Comparison of ENCODE assay signal across 17 cellular contexts in the genomic region with DNA sequence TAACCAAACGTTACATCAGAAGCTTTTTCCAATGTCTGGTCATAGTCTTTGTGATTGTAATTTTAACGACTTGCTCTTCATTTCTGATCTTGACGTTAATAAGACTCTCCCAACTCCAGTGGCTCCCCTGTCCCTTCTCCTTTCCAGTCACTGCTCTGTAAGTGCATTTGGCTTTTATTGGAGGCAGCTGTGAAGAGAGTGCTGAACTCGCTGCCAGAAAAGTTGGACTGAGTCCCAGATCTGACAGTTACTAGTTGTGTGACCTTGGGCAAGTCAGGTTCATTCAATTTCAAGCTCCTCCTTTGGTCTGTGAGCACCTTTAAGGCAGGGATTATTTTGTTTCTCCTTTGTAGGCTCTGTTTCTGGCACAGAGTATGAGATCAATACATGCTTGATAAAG.
DNase-seq lines count a peak whose midpoint lies in the region; ATAC-seq, FAIRE-seq and TF ChIP-seq lines count a peak whose summit lies in the region.
"Had no signal": no experiment of that assay in that cellular context is flagged by ENCODE, and none has a peak within 500 bp of the region (broad histone marks: within the 10 kb centered on the region; RNA-seq: fewer than 3 reads in every experiment).

No MANE protein-coding gene starts in this region.

- no peak overlapping the region for H3K27ac Mint-ChIP-seq in activated CD4-positive, alpha-beta T cell treated with anti-CD3 and anti-CD28 coated beads, Interleukin-2, amount 10 ng/mL, durations not matched to agents 24 days and 14 days
- no peak overlapping the region for H3K27ac Mint-ChIP-seq in mesothelial cell of epicardium
- H3K27ac Mint-ChIP-seq: activated T-cell treated with anti-CD3 and anti-CD28 coated beads, Interleukin-2, amount 50 U/mL, for 72 hours; effector memory CD8-positive, alpha-beta T cell; GM23338; memory B cell had no signal

- H3K27me3 ChIP-seq in heart left ventricle = no peaks in the 10 kb centered on the region
- H3K27me3 ChIP-seq: ascending aorta, upper lobe of right lung had no signal

- TF ChIP-seq EP300 in A549 (IDR thresholded peaks at IDR 0.05) = no peak

- peak overlapping the region; percentile 18; the same call in 1 of the 3 replicates for H3K4me2 ChIP-seq in A549
- H3K4me2 ChIP-seq: GM23338 had no signal

- CTCF ChIA-PET in A549 (lab: Yijun Ruan, JAX) = no interaction called here

- H3K36me3 ChIP-seq in heart left ventricle = no peaks in the 10 kb centered on the region
- H3K36me3 ChIP-seq: ascending aorta, upper lobe of right lung had no signal

- WGBS in A549 (ENCODE audit: missing lambda C conversion rate) = 48% methylated on average over 4 of the region's 4 CpGs
- WGBS in heart left ventricle, 4 donors = 18 to 26% (median 23%) methylated on average over 4 of the region's 4 CpGs

- H3K4me3 Mint-ChIP-seq in activated CD4-positive, alpha-beta T cell treated with anti-CD3 and anti-CD28 coated beads, Interleukin-2, amount 10 ng/mL, durations not matched to agents 24 days and 14 days = no peak overlapping the region
- H3K4me3 Mint-ChIP-seq in mesothelial cell of epicardium = no peak overlapping the region
- H3K4me3 Mint-ChIP-seq: activated T-cell treated with anti-CD3 and anti-CD28 coated beads, Interleukin-2, amount 50 U/mL, for 72 hours; effector memory CD8-positive, alpha-beta T cell; GM23338; memory B cell had no signal

- intact Hi-C loops in heart left ventricle (cut with DNase I) = loop anchor here in 2 of 10 donors (5.0 kb wide), 1 partner anchor 53 kb away; no protein-coding TSS in a partner anchor
- intact Hi-C loops in activated CD4-positive, alpha-beta T cell treated with anti-CD3 and anti-CD28 coated beads, Interleukin-2, amount 10 ng/mL, durations not matched to agents 24 days and 14 days (cut with micrococcal nuclease) = no loop called here

- H3K27me3 Mint-ChIP-seq in activated CD4-positive, alpha-beta T cell treated with anti-CD3 and anti-CD28 coated beads, Interleukin-2, amount 10 ng/mL, durations not matched to agents 24 days and 14 days = peaks cover 22% of the 10 kb centered on the region
- no peaks in the 10 kb centered on the region for H3K27me3 Mint-ChIP-seq in mesothelial cell of epicardium (ENCODE audit: low read depth)

- no peaks in the 10 kb centered on the region for H3K36me3 Mint-ChIP-seq in activated CD4-positive, alpha-beta T cell treated with anti-CD3 and anti-CD28 coated beads, Interleukin-2, amount 10 ng/mL, durations not matched to agents 24 days and 14 days (ENCODE audit: low read depth)
- peaks cover 7% of the 10 kb centered on the region for H3K36me3 Mint-ChIP-seq in mesothelial cell of epicardium
- H3K36me3 Mint-ChIP-seq: memory B cell had no signal

- H3K4me1 ChIP-seq in A549 (0 out of 3 replicates have a peak, but pooled peaks cover 4% of the 10 kb centered on the region), heart left ventricle (peaks cover 0 to 32% (median 9%) of the 10 kb centered on the region in 12 donors)
- H3K4me1 ChIP-seq: upper lobe of right lung had no signal

- TF ChIP-seq POLR2A in A549 (IDR thresholded peaks at IDR 0.05; ENCODE audit: low read length) = no peak
- no peak for TF ChIP-seq POLR2A in heart left ventricle (IDR thresholded peaks at IDR 0.05)

- no peaks in the 10 kb centered on the region for H3K9me3 ChIP-seq in A549
- peaks cover 0 to 17% (median 0%) of the 10 kb centered on the region in 12 donors for H3K9me3 ChIP-seq in heart left ventricle

- H3K4me3 ChIP-seq in A549 (no peak overlapping the region), heart left ventricle (no peak overlapping the region)
- H3K4me3 ChIP-seq: ascending aorta, GM23338, upper lobe of right lung had no signal

- peak overlapping the region in 1 of 2 experiments; percentile 40; a peak in 2 of 6 replicates for H3K27ac ChIP-seq in A549
- peak overlapping the region in 6 of 12 donors; percentile 2 to 50 (median 17) for H3K27ac ChIP-seq in heart left ventricle
- H3K27ac ChIP-seq: ascending aorta, upper lobe of right lung had no signal

- no peak for ATAC-seq in A549
- ATAC-seq in SK-N-SH treated with all-trans-retinoic acid at 6 μM for 48 hours = peak; percentile 84
- ATAC-seq in heart left ventricle = peak; percentile 70 to 96 (median 94)
- no peak for ATAC-seq in HG03469 (IDR thresholded peaks at IDR 0.05; ENCODE audit: unreplicated experiment)
- ATAC-seq: activated T-cell treated with anti-CD3 and anti-CD28 coated beads, Interleukin-2, amount 50 U/mL, for 72 hours; effector memory CD8-positive, alpha-beta T cell; GM23338; upper lobe of right lung had no signal

- POLR2A ChIA-PET in A549 (lab: Yijun Ruan, JAX) = no interaction called here

- no peak for FAIRE-seq in A549 (lab: Jason Lieb, UNC)

- no peaks in the 10 kb centered on the region for H3K4me1 Mint-ChIP-seq in activated CD4-positive, alpha-beta T cell treated with anti-CD3 and anti-CD28 coated beads, Interleukin-2, amount 10 ng/mL, durations not matched to agents 24 days and 14 days
- peaks cover 31% of the 10 kb centered on the region for H3K4me1 Mint-ChIP-seq in mesothelial cell of epicardium
- H3K4me1 Mint-ChIP-seq: GM23338, memory B cell had no signal

- no peaks in the 10 kb centered on the region for H3K9me3 Mint-ChIP-seq in activated CD4-positive, alpha-beta T cell treated with anti-CD3 and anti-CD28 coated beads, Interleukin-2, amount 10 ng/mL, durations not matched to agents 24 days and 14 days
- peaks cover 21% of the 10 kb centered on the region for H3K9me3 Mint-ChIP-seq in mesothelial cell of epicardium
- H3K9me3 Mint-ChIP-seq: effector memory CD8-positive, alpha-beta T cell had no signal

- TF ChIP-seq CTCF in A549 (IDR thresholded peaks at IDR 0.05) = no peak
- TF ChIP-seq CTCF in heart left ventricle (IDR thresholded peaks at IDR 0.05) = no peak
- TF ChIP-seq CTCF in mesothelial cell of epicardium (IDR thresholded peaks at IDR 0.05; ENCODE audit: unreplicated experiment) = no peak

- DNase-seq in A549 (ENCODE audit: low read depth in 1 of 2, low spot score in 1 of 2) (no peak), HCEC 1CT (peak; percentile 60), heart left ventricle (peak in 4 of 5 donors; percentile 57 to 66 (median 62)), HPDE6-E6E7 (ENCODE audit: extremely low spot score) (no peak), mesothelial cell of epicardium (ENCODE audit: low spot score in 2 of 2, unreplicated experiment in 2 of 2) (no peak)
- no peak for DNase-seq in activated CD4-positive, alpha-beta T cell treated with anti-CD3 and anti-CD28 coated beads, Interleukin-2, amount 10 ng/mL, durations not matched to agents 24 days and 14 days
- DNase-seq: activated CD4-positive, alpha-beta T cell treated with anti-CD3 and anti-CD28 coated beads for 4 hours; activated T-cell treated with anti-CD3 and anti-CD28 coated beads, Interleukin-2, amount 50 U/mL, for 72 hours; DMS153; effector memory CD8-positive, alpha-beta T cell; stimulated activated CD4-positive, alpha-beta T cell treated with anti-CD3 and anti-CD28 coated beads, Interleukin-15, amount 100 ng/mL, for 24 hours; upper lobe of right lung had no signal

- TF ChIP-seq RAD21 in A549 (conservative IDR thresholded peaks at IDR 0.05 in 1 of 2, IDR thresholded peaks at IDR 0.05 in 1 of 2) = no peak

TF ChIP-seq in A549, 52 proteins besides CTCF, POLR2A, EP300 and RAD21 (continues in another document):
- TF ChIP-seq CBX8 (IDR thresholded peaks at IDR 0.05) = no peak
- TF ChIP-seq KDM1A (IDR thresholded peaks at IDR 0.05; ENCODE audit: low read depth) = no peak
- no peak for TF ChIP-seq ZSCAN20 (CRISPR knock-in tag; IDR thresholded peaks at IDR 0.05)
- no peak for TF ChIP-seq HDAC2 (IDR thresholded peaks at IDR 0.05)
- TF ChIP-seq CEBPB (IDR thresholded peaks at IDR 0.05) = no peak
- TF ChIP-seq MAZ (IDR thresholded peaks at IDR 0.05; ENCODE audit: borderline replicate concordance, low read depth, low read length) = no peak
- no peak for TF ChIP-seq EHMT2 (IDR thresholded peaks at IDR 0.05; ENCODE audit: low read depth)
- TF ChIP-seq BHLHE40 (IDR thresholded peaks at IDR 0.05; ENCODE audit: low read depth, low read length) = no peak
- TF ChIP-seq HOXB13 (CRISPR knock-in tag; IDR thresholded peaks at IDR 0.05; ENCODE audit: low read depth) = no peak
- TF ChIP-seq PHF8 (IDR thresholded peaks at IDR 0.05; ENCODE audit: borderline replicate concordance, low read depth) = no peak
- no peak for TF ChIP-seq CBX2 (IDR thresholded peaks at IDR 0.05; ENCODE audit: borderline replicate concordance, low read depth)
- TF ChIP-seq JUNB (IDR thresholded peaks at IDR 0.05) = no peak
- TF ChIP-seq RCOR1 (IDR thresholded peaks at IDR 0.05; ENCODE audit: low read depth, low read length) = no peak

TF ChIP-seq in SK-N-SH treated with all-trans-retinoic acid at 6 μM for 48 hours, 23 proteins besides CTCF, POLR2A, EP300 and RAD21 (continues in another document):
- TF ChIP-seq TCF4 (CRISPR knock-in tag; IDR thresholded peaks at IDR 0.05; ENCODE audit: borderline replicate concordance) = peak; percentile 64; the same call in 1 of the 2 replicates
- TF ChIP-seq ESRRG (CRISPR knock-in tag; IDR thresholded peaks at IDR 0.05) = no peak
- no peak for TF ChIP-seq CSDC2 (CRISPR knock-in tag; IDR thresholded peaks at IDR 0.05)
- TF ChIP-seq ARNTL (CRISPR knock-in tag; IDR thresholded peaks at IDR 0.05; ENCODE audit: borderline replicate concordance, low read depth) = no peak
- TF ChIP-seq, protein P1, sequence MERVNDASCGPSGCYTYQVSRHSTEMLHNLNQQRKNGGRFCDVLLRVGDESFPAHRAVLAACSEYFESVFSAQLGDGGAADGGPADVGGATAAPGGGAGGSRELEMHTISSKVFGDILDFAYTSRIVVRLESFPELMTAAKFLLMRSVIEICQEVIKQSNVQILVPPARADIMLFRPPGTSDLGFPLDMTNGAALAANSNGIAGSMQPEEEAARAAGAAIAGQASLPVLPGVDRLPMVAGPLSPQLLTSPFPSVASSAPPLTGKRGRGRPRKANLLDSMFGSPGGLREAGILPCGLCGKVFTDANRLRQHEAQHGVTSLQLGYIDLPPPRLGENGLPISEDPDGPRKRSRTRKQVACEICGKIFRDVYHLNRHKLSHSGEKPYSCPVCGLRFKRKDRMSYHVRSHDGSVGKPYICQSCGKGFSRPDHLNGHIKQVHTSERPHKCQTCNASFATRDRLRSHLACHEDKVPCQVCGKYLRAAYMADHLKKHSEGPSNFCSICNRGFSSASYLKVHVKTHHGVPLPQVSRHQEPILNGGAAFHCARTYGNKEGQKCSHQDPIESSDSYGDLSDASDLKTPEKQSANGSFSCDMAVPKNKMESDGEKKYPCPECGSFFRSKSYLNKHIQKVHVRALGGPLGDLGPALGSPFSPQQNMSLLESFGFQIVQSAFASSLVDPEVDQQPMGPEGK (CRISPR knock-in tag; IDR thresholded peaks at IDR 0.05; ENCODE audit: borderline replicate concordance) = no peak
- no peak for TF ChIP-seq ZNF70 (CRISPR knock-in tag; IDR thresholded peaks at IDR 0.05)
- no peak for TF ChIP-seq ZFP30 (CRISPR knock-in tag; IDR thresholded peaks at IDR 0.05)
- TF ChIP-seq PPARA (CRISPR knock-in tag; IDR thresholded peaks at IDR 0.05; ENCODE audit: borderline replicate concordance) = no peak
- TF ChIP-seq SNAI2 (CRISPR knock-in tag; IDR thresholded peaks at IDR 0.05) = no peak
- 0 out of 2 replicates have a peak, but pooled peaks have one; percentile 17 for TF ChIP-seq ISL1 (CRISPR knock-in tag; IDR thresholded peaks at IDR 0.05)
- no peak for TF ChIP-seq ZC3H10 (CRISPR knock-in tag; IDR thresholded peaks at IDR 0.05)

Comparison
In these comparisons a context has a peak if more than half of its experiments do, and no peak if none do; other contexts are left out.
1. ATAC-seq: peak in SK-N-SH treated with all-trans-retinoic acid at 6 μM for 48 hours (single experiment) and heart left ventricle (4 of 4); none in A549 (0 of 2) and HG03469 (single experiment).
2. DNase-seq: peak in HCEC 1CT (single experiment) and heart left ventricle (4 of 5); none in A549 (0 of 2), HPDE6-E6E7 (single experiment), activated CD4-positive, alpha-beta T cell treated with anti-CD3 and anti-CD28 coated beads, Interleukin-2, amount 10 ng/mL, durations not matched to agents 24 days and 14 days (single experiment) and mesothelial cell of epicardium (0 of 2).